ENCODE assay signal across 8 cellular contexts in the genomic region with DNA sequence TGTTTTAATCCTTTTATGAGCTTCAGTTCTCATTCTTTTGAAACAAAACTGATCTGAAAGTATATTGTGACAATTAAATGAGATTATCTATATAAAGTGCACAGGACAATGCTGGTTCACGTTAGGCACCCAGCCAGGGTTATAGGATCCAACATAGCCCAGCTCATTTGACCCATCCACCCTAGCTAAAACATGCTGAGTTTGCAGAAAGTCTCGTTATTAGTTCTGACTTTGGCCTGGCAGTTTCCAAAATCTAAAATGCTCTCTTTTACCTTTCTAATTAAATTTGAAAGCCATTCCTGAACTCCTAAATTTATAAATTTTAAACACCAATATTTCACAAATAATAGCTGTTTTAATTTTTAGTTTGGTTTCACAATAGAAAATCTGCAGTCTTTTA.
"Had no signal": no experiment of that assay in that cellular context is flagged by ENCODE, and none has a peak within 500 bp of the region (broad histone marks: within the 10 kb centered on the region; RNA-seq: fewer than 3 reads in every experiment).

No MANE protein-coding gene starts in this region.

- H3K4me3 Mint-ChIP-seq: GM23338 had no signal

- ATAC-seq: GM23338, HCT116 had no signal

- H3K4me1 Mint-ChIP-seq: GM23338 had no signal

- H2AFZ ChIP-seq: GM23338 had no signal

- H3K36me3 ChIP-seq: HAP-1 had no signal

- FAIRE-seq: HTR-8/SVneo had no signal

- H3K9me3 ChIP-seq: HAP-1 had no signal

- H3K27ac Mint-ChIP-seq: GM23338 had no signal

- H3K4me1 ChIP-seq: HAP-1 had no signal

- DNase-seq: H7, Karpas-422, KBM-7 had no signal

- H3K9ac ChIP-seq: KMS-11 had no signal

- H3K4me2 ChIP-seq: GM23338, KMS-11 had no signal

- H3K4me3 ChIP-seq: GM23338, HAP-1 had no signal

- H3K27ac ChIP-seq: KMS-11 had no signal
